In genomic region chr18:59139615-59140286, GRCh38 we compare ENCODE assay signal across 8 cellular contexts. TPM values are rescaled to one million over a fixed set of nuclear protein-coding genes. Genes with fewer than 3 reads are reported as not detected.
DNase-seq lines count a peak whose midpoint lies in the region; ATAC-seq, FAIRE-seq and TF ChIP-seq lines count a peak whose summit lies in the region.

Gene SEC11C (plus strand): TSS chr18:59139884. CDS start chr18:59139949, 65 bp downstream.

- no peaks in the 10 kb centered on the region for H3K36me3 ChIP-seq in BLaER1 treated with 17β-estradiol and CSF1 and Interleukin-3, amounts not matched to agents 10 nM and 100 nM
- no peaks in the 10 kb centered on the region for H3K36me3 ChIP-seq in HepG2 (replicated peaks in 1 of 2; ENCODE audit: control insufficient read depth in 1 of 2, insufficient read depth in 2 of 2, low read length in 2 of 2)

- peak within 1 kb of the TSS; percentile 86 to 95 (median 93) for H3K9ac ChIP-seq in BLaER1 treated with 17β-estradiol and CSF1 and Interleukin-3, amounts not matched to agents 10 nM and 100 nM
- peak within 1 kb of the TSS; percentile 90 for H3K9ac ChIP-seq in HepG2 (ENCODE audit: insufficient read depth, low read depth, low read length)

- H2AFZ ChIP-seq in HepG2 (ENCODE audit: low read length) = no peak within 1 kb of the TSS

- WGBS in HepG2 (ENCODE audit: low lambda C conversion rate) = under 1% methylated on average over 13 of the region's 55 CpGs

- POLR2A ChIA-PET in HepG2 (lab: Yijun Ruan, JAX) = no interaction called here

- no peak; the same call in 1 of the 2 replicates for TF ChIP-seq RAD21 in HepG2 (CRISPR knock-in tag; IDR thresholded peaks at IDR 0.05)

- intact Hi-C loops in HepG2 (cut with micrococcal nuclease; ENCODE audit: unreplicated experiment) = loop anchor here (1.0 kb wide), 1 partner anchor 55 kb away; no protein-coding TSS in a partner anchor

- FAIRE-seq in HepG2 (lab: Jason Lieb, UNC) = peak; percentile 40

- no TSS peak for BruUV-seq in HepG2 (replicated peaks; lab: Mats Ljungman, UMichigan)

- TF ChIP-seq POLR2A in HepG2 (IDR thresholded peaks at IDR 0.05; ENCODE audit: insufficient read depth in 1 of 2, low read depth in 2 of 2, low read length in 2 of 2) = peak; percentile 51 to 62; a peak in 3 of 4 replicates

- in situ Hi-C loops in HepG2 (cut with HindIII; ENCODE audit: extremely low pct_ligation_motif_present, low pct_unique_long_range_greater_than_20kb) = no loop called here

- H3K4me2 ChIP-seq in BLaER1 treated with 17β-estradiol and CSF1 and Interleukin-3, amounts not matched to agents 10 nM and 100 nM = peak within 1 kb of the TSS; percentile 89 to 99 (median 95)
- peak within 1 kb of the TSS; percentile 94 for H3K4me2 ChIP-seq in HepG2 (ENCODE audit: low read depth, low read length)

- DNase-seq in NCI-H748 treated with DMSO at 0.1 percent for 48 hours (lab: John Stamatoyannopoulos, UW) (peak; percentile 98), dermis blood vessel endothelial cell (peak; percentile 98), HepG2 (ENCODE audit: low spot score) (peak; percentile 95)
- DNase-seq in activated CD4-positive, alpha-beta T cell treated with anti-CD3 and anti-CD28 coated beads, Interleukin-2, amount 50 U/mL, for 4 hours = peak; percentile 92 to 95
- DNase-seq in stimulated activated CD4-positive, alpha-beta T cell treated with anti-CD3 and anti-CD28 coated beads, Interleukin-4, amount 100 ng/mL, for 1 hour = peak; percentile 94

- H3K27me3 ChIP-seq in BLaER1 treated with 17β-estradiol and CSF1 and Interleukin-3, amounts not matched to agents 10 nM and 100 nM = no peaks in the 10 kb centered on the region
- no peaks in the 10 kb centered on the region; a peak in 1 of 5 replicates for H3K27me3 ChIP-seq in HepG2 (ENCODE audit: control insufficient read depth in 1 of 2, insufficient read depth in 2 of 2, low read length in 2 of 2)

- TF ChIP-seq EP300 in HepG2 (IDR thresholded peaks at IDR 0.05; ENCODE audit: low read depth in 2 of 2, low read length in 2 of 2) (no peak), HepG2 (CRISPR knock-in tag; IDR thresholded peaks at IDR 0.05; ENCODE audit: borderline replicate concordance) (no peak)

- H3K4me1 ChIP-seq in BLaER1 treated with 17β-estradiol and CSF1 and Interleukin-3, amounts not matched to agents 10 nM and 100 nM = peaks cover 28 to 39% (median 36%) of the 10 kb centered on the region in 10 experiments
- peaks cover 34% of the 10 kb centered on the region for H3K4me1 ChIP-seq in HepG2 (ENCODE audit: insufficient read depth, low read length)

- peak within 1 kb of the TSS; percentile 74 to 97 (median 85) for H3K4me3 ChIP-seq in BLaER1 treated with 17β-estradiol and CSF1 and Interleukin-3, amounts not matched to agents 10 nM and 100 nM
- peak within 1 kb of the TSS; percentile 83 to 98 (median 86) for H3K4me3 ChIP-seq in HepG2 (replicated peaks in 1 of 3; ENCODE audit: insufficient read depth in 1 of 3, low read depth in 2 of 3, low read length in 3 of 3)

- peak; percentile 68 for ATAC-seq in GM19372 (IDR thresholded peaks at IDR 0.05; ENCODE audit: low read depth, unreplicated experiment)
- ATAC-seq in HG03558 (IDR thresholded peaks at IDR 0.05; ENCODE audit: extremely low read depth, unreplicated experiment) = peak; percentile 54
- peak; percentile 88 for ATAC-seq in HepG2

- CTCF ChIA-PET in HepG2 (lab: Yijun Ruan, JAX; ENCODE audit: low intra/inter-chr PET ratio, low total read pairs) = no interaction called here

- peak within 1 kb of the TSS; percentile 87 to 98 (median 93) for H3K27ac ChIP-seq in BLaER1 treated with 17β-estradiol and CSF1 and Interleukin-3, amounts not matched to agents 10 nM and 100 nM
- H3K27ac ChIP-seq in HepG2 (ENCODE audit: extremely low read length, insufficient read depth, low read length) = peak within 1 kb of the TSS; percentile 83

- peaks cover 4 to 27% (median 14%) of the 10 kb centered on the region in 11 experiments; a peak in 10 of 22 replicates for H4K20me1 ChIP-seq in BLaER1 treated with 17β-estradiol and CSF1 and Interleukin-3, amounts not matched to agents 10 nM and 100 nM
- no peaks in the 10 kb centered on the region for H4K20me1 ChIP-seq in HepG2 (ENCODE audit: insufficient read depth, low read length)

- 0 out of 2 replicates have a peak, but pooled peaks have one; percentile 3 for TF ChIP-seq CTCF in HepG2 (CRISPR knock-in tag; IDR thresholded peaks at IDR 0.05)

- H3K9me3 ChIP-seq in BLaER1 treated with 17β-estradiol and CSF1 and Interleukin-3, amounts not matched to agents 10 nM and 100 nM (replicated peaks in 1 of 11) = no peaks in the 10 kb centered on the region
- no peaks in the 10 kb centered on the region for H3K9me3 ChIP-seq in HepG2 (ENCODE audit: low read length)

- H3K79me2 ChIP-seq in HepG2 (ENCODE audit: insufficient read depth, low read length) = peaks cover 36% of the 10 kb centered on the region

TF ChIP-seq in HepG2, 621 proteins besides CTCF, POLR2A, EP300 and RAD21 (continues in another document):
- TF ChIP-seq ZNF451 (CRISPR knock-in tag; IDR thresholded peaks at IDR 0.05) = 0 out of 2 replicates have a peak, but pooled peaks have one; percentile 19
- peak; percentile 73 for TF ChIP-seq REPIN1 (CRISPR knock-in tag; IDR thresholded peaks at IDR 0.05; ENCODE audit: borderline replicate concordance, low read depth)
- no peak for TF ChIP-seq ARNT2 (CRISPR knock-in tag; IDR thresholded peaks at IDR 0.05; ENCODE audit: low read depth)
- 0 out of 2 replicates have a peak, but pooled peaks have one; percentile 28 for TF ChIP-seq ZNF20 (CRISPR knock-in tag; IDR thresholded peaks at IDR 0.05)
- TF ChIP-seq WIZ (CRISPR knock-in tag; IDR thresholded peaks at IDR 0.05) = 0 out of 2 replicates have a peak, but pooled peaks have one; percentile 26
- no peak for TF ChIP-seq ATF3 (CRISPR knock-in tag; IDR thresholded peaks at IDR 0.05)
- peak; percentile 67; the same call in 1 of the 2 replicates for TF ChIP-seq ZNF782 (CRISPR knock-in tag; IDR thresholded peaks at IDR 0.05; ENCODE audit: borderline replicate concordance)
- TF ChIP-seq HNRNPUL1 (IDR thresholded peaks at IDR 0.05; ENCODE audit: low read depth, low read length) = no peak
- TF ChIP-seq ARID4A (CRISPR knock-in tag; IDR thresholded peaks at IDR 0.05; ENCODE audit: borderline replicate concordance) = peak; percentile 93
- TF ChIP-seq CBX1 (IDR thresholded peaks at IDR 0.05; ENCODE audit: low read depth) = peak; percentile 40

RNA-seq across cellular contexts. Expression of gene SEC11C, which starts in this region (rescaled TPM):
- total RNA-seq in dermis blood vessel endothelial cell = 20.8 and 24.8 TPM in 2 replicates
- total RNA-seq in HepG2 (2016; rRNA removed; fragmentation: Illumina TruSeq; extraction: Trizol) = 211 and 297 TPM in 2 replicates
- total RNA-seq in HepG2 (2016; cell fraction: cytosol; rRNA removed; fragmentation: Illumina TruSeq; extraction: Trizol; ENCODE audit: low read depth) = 258 and 292 TPM in 2 replicates
- 217 and 309 TPM in 2 replicates for total RNA-seq in HepG2 (2016; cell fraction: insoluble cytoplasmic fraction; rRNA removed; fragmentation: Illumina TruSeq; extraction: Trizol)
- 238 and 248 TPM in 2 replicates for total RNA-seq in HepG2 (2016; cell fraction: membrane; rRNA removed; fragmentation: Illumina TruSeq; extraction: Trizol)
- 207 and 249 TPM in 2 replicates for total RNA-seq in HepG2 (2016; cell fraction: nucleus; rRNA removed; fragmentation: Illumina TruSeq; extraction: Trizol)
- polyA plus RNA-seq in HepG2 (2011; rRNA removed) = 59.2 and 71.9 TPM in 2 replicates
- polyA plus RNA-seq in HepG2 (2011; cell fraction: cytosol; rRNA removed) = 66.6 and 92.7 TPM in 2 replicates
- polyA plus RNA-seq in HepG2 (2011; cell fraction: nucleus; rRNA removed) = 18.0 and 26.4 TPM in 2 replicates
- polyA plus RNA-seq in HepG2 (2012) = 158 and 241 TPM in 2 replicates
- 266 and 357 TPM in 2 replicates for polyA plus RNA-seq in HepG2 (2016; cell fraction: cytosol; fragmentation: Illumina TruSeq; extraction: Trizol; ENCODE audit: low read depth)
- 190 and 205 TPM in 2 replicates for polyA plus RNA-seq in HepG2 (2016; cell fraction: insoluble cytoplasmic fraction; fragmentation: Illumina TruSeq; extraction: Trizol; ENCODE audit: low read depth)
- 188 and 231 TPM in 2 replicates for polyA plus RNA-seq in HepG2 (2016; cell fraction: membrane; fragmentation: Illumina TruSeq; extraction: Trizol; ENCODE audit: low read depth)
- 302 and 338 TPM in 2 replicates for polyA plus RNA-seq in HepG2 (2016; cell fraction: nucleus; fragmentation: Illumina TruSeq; extraction: Trizol; ENCODE audit: insufficient read depth, low read depth)
- 10.4 and 21.3 TPM in 2 replicates for polyA minus RNA-seq in HepG2 (2011; rRNA and poly(A)+ RNA removed; ENCODE audit: low replicate concordance)
- 23.8 and 24.0 TPM in 2 replicates for polyA minus RNA-seq in HepG2 (2011; cell fraction: cytosol; rRNA and poly(A)+ RNA removed)
- 25.4 and 28.5 TPM in 2 replicates for polyA minus RNA-seq in HepG2 (2011; cell fraction: nucleus; rRNA and poly(A)+ RNA removed)

Comparison
In these comparisons a context has a peak if more than half of its experiments do, and no peak if none do; other contexts are left out.
1. Peak in every context shown above with its lines: DNase-seq, ATAC-seq, H3K4me3 ChIP-seq and H3K27ac ChIP-seq.